1 cellular context compared by ENCODE assay signal in genomic region chr9:129569506-129570449, GRCh38.
A peak's percentile ranks its signal among the peaks of the same experiment; 100 is the strongest.
TF ChIP-seq lines count a peak whose summit lies in the region.

No MANE protein-coding gene starts in this region.

TF ChIP-seq in A549, 52 proteins besides CTCF, POLR2A, EP300 and RAD21 (continued from another document):
- TF ChIP-seq CBX2 (IDR thresholded peaks at IDR 0.05; ENCODE audit: borderline replicate concordance, low read depth) (no peak), ZNF302 (CRISPR knock-in tag; IDR thresholded peaks at IDR 0.05) (peak; percentile 56; the same call in 1 of the 2 replicates), SMC3 (IDR thresholded peaks at IDR 0.05) (peak; percentile 48), RCOR1 (IDR thresholded peaks at IDR 0.05; ENCODE audit: low read depth, low read length) (no peak), EHMT2 (IDR thresholded peaks at IDR 0.05; ENCODE audit: low read depth) (no peak), ESRRA (IDR thresholded peaks at IDR 0.05; ENCODE audit: borderline replicate concordance, low read length) (0 out of 2 replicates have a peak, but pooled peaks have one; percentile 4), BHLHE40 (IDR thresholded peaks at IDR 0.05; ENCODE audit: low read depth, low read length) (no peak), CEBPB (IDR thresholded peaks at IDR 0.05) (no peak), KDM1A (IDR thresholded peaks at IDR 0.05; ENCODE audit: low read depth) (no peak), HEYL (CRISPR knock-in tag; IDR thresholded peaks at IDR 0.05) (peak; percentile 87), MAZ (IDR thresholded peaks at IDR 0.05; ENCODE audit: borderline replicate concordance, low read depth, low read length) (no peak), RARB (CRISPR knock-in tag; IDR thresholded peaks at IDR 0.05) (no peak), ELK1 (IDR thresholded peaks at IDR 0.05; ENCODE audit: low read depth, low read length) (no peak), POLR2AphosphoS2 (conservative IDR thresholded peaks at IDR 0.05; ENCODE audit: low read length) (no peak), MYC (IDR thresholded peaks at IDR 0.05; ENCODE audit: borderline replicate concordance, low read length) (no peak), RFX5 (IDR thresholded peaks at IDR 0.05) (no peak), HMGXB4 (CRISPR knock-in tag; IDR thresholded peaks at IDR 0.05; ENCODE audit: borderline replicate concordance) (0 out of 2 replicates have a peak, but pooled peaks have one; percentile 53), ZC3H11A (IDR thresholded peaks at IDR 0.05) (no peak), HES2 (IDR thresholded peaks at IDR 0.05) (no peak), CHD4 (IDR thresholded peaks at IDR 0.05; ENCODE audit: borderline replicate concordance) (no peak), CBX8 (IDR thresholded peaks at IDR 0.05) (no peak), GATA3 (IDR thresholded peaks at IDR 0.05; ENCODE audit: borderline replicate concordance) (peak; percentile 40; the same call in 1 of the 2 replicates), NPAS2 (CRISPR knock-in tag; IDR thresholded peaks at IDR 0.05; ENCODE audit: borderline replicate concordance) (peak; percentile 38; the same call in 1 of the 2 replicates), FOSL2 (IDR thresholded peaks at IDR 0.05) (0 out of 2 replicates have a peak, but pooled peaks have one; percentile 3), FOSL2 (CRISPR knock-in tag; IDR thresholded peaks at IDR 0.05) (peak; percentile 14; the same call in 1 of the 2 replicates), HDAC2 (IDR thresholded peaks at IDR 0.05) (no peak), NFE2L2 (conservative IDR thresholded peaks at IDR 0.05; ENCODE audit: low read length) (no peak), KDM5A (IDR thresholded peaks at IDR 0.05) (no peak), PBX3 (IDR thresholded peaks at IDR 0.05) (peak; percentile 76; the same call in 1 of the 2 replicates)
- TF ChIP-seq, protein P1, sequence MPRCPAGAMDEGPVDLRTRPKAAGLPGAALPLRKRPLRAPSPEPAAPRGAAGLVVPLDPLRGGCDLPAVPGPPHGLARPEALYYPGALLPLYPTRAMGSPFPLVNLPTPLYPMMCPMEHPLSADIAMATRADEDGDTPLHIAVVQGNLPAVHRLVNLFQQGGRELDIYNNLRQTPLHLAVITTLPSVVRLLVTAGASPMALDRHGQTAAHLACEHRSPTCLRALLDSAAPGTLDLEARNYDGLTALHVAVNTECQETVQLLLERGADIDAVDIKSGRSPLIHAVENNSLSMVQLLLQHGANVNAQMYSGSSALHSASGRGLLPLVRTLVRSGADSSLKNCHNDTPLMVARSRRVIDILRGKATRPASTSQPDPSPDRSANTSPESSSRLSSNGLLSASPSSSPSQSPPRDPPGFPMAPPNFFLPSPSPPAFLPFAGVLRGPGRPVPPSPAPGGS (IDR thresholded peaks at IDR 0.05): 0 out of 3 replicates have a peak, but pooled peaks have one; percentile 4
- TF ChIP-seq, protein P2, sequence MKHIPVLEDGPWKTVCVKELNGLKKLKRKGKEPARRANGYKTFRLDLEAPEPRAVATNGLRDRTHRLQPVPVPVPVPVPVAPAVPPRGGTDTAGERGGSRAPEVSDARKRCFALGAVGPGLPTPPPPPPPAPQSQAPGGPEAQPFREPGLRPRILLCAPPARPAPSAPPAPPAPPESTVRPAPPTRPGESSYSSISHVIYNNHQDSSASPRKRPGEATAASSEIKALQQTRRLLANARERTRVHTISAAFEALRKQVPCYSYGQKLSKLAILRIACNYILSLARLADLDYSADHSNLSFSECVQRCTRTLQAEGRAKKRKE (CRISPR knock-in tag; IDR thresholded peaks at IDR 0.05; ENCODE audit: low read depth): peak; percentile 69
- TF ChIP-seq, protein P3, sequence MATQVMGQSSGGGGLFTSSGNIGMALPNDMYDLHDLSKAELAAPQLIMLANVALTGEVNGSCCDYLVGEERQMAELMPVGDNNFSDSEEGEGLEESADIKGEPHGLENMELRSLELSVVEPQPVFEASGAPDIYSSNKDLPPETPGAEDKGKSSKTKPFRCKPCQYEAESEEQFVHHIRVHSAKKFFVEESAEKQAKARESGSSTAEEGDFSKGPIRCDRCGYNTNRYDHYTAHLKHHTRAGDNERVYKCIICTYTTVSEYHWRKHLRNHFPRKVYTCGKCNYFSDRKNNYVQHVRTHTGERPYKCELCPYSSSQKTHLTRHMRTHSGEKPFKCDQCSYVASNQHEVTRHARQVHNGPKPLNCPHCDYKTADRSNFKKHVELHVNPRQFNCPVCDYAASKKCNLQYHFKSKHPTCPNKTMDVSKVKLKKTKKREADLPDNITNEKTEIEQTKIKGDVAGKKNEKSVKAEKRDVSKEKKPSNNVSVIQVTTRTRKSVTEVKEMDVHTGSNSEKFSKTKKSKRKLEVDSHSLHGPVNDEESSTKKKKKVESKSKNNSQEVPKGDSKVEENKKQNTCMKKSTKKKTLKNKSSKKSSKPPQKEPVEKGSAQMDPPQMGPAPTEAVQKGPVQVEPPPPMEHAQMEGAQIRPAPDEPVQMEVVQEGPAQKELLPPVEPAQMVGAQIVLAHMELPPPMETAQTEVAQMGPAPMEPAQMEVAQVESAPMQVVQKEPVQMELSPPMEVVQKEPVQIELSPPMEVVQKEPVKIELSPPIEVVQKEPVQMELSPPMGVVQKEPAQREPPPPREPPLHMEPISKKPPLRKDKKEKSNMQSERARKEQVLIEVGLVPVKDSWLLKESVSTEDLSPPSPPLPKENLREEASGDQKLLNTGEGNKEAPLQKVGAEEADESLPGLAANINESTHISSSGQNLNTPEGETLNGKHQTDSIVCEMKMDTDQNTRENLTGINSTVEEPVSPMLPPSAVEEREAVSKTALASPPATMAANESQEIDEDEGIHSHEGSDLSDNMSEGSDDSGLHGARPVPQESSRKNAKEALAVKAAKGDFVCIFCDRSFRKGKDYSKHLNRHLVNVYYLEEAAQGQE (IDR thresholded peaks at IDR 0.05): no peak
- TF ChIP-seq, protein P4, sequence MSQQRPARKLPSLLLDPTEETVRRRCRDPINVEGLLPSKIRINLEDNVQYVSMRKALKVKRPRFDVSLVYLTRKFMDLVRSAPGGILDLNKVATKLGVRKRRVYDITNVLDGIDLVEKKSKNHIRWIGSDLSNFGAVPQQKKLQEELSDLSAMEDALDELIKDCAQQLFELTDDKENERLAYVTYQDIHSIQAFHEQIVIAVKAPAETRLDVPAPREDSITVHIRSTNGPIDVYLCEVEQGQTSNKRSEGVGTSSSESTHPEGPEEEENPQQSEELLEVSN (IDR thresholded peaks at IDR 0.05; ENCODE audit: borderline replicate concordance, low read depth): peak; percentile 56; the same call in 1 of the 2 replicates
- TF ChIP-seq, protein P5, sequence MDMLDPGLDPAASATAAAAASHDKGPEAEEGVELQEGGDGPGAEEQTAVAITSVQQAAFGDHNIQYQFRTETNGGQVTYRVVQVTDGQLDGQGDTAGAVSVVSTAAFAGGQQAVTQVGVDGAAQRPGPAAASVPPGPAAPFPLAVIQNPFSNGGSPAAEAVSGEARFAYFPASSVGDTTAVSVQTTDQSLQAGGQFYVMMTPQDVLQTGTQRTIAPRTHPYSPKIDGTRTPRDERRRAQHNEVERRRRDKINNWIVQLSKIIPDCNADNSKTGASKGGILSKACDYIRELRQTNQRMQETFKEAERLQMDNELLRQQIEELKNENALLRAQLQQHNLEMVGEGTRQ (IDR thresholded peaks at IDR 0.05): no peak
